8 cellular contexts compared by ENCODE assay signal in genomic region chr1:940121-941026, GRCh38. TPM values are rescaled to one million over a fixed set of nuclear protein-coding genes. Genes with fewer than 3 reads are reported as not detected.
DNase-seq lines count a peak whose midpoint lies in the region; ATAC-seq and TF ChIP-seq lines count a peak whose summit lies in the region.

No MANE protein-coding gene starts in this region.

- no peaks in the 10 kb centered on the region for H4K20me1 ChIP-seq in PC-3 (ENCODE audit: low read length)

- TF ChIP-seq POLR2A in right lobe of liver (IDR thresholded peaks at IDR 0.05) (no peak), thyroid gland (IDR thresholded peaks at IDR 0.05) (no peak)

- H3K27ac ChIP-seq in ACC112 (ENCODE audit: low read depth, low read length) (no peak overlapping the region), PC-3 (ENCODE audit: low read length) (no peak overlapping the region), colonic mucosa (peak overlapping the region; percentile 65), right lobe of liver (peak overlapping the region in 1 of 3 donors; percentile 60), thyroid gland (peak overlapping the region in 1 of 3 donors; percentile 87)

- in situ Hi-C loops in GM13977 (cut with MboI; ENCODE audit: low pct_unique_long_range_greater_than_20kb, low sequenced_read_pairs, unreplicated experiment): no loop called here

- no peaks in the 10 kb centered on the region for H3K9me3 ChIP-seq in PC-3 (ENCODE audit: low read length)
- no peaks in the 10 kb centered on the region for H3K9me3 ChIP-seq in colonic mucosa
- H3K9me3 ChIP-seq in right lobe of liver: no peaks in the 10 kb centered on the region
- H3K9me3 ChIP-seq in thyroid gland: no peaks in the 10 kb centered on the region

- peak overlapping the region; percentile 89 for H3K4me2 ChIP-seq in PC-3 (ENCODE audit: low read length)

- DNase-seq in GM13977 (ENCODE audit: low spot score) (peak; percentile 87), PC-3 (peak; percentile 40), colonic mucosa (peak; percentile 59), right lobe of liver (peak in 1 of 3 donors; percentile 66), thyroid gland (peak; percentile 34 to 44), NK-92 (lab: John Stamatoyannopoulos, UW; ENCODE audit: unreplicated experiment) (no peak)

- H3K27me3 ChIP-seq in ACC112 (ENCODE audit: insufficient read depth, low read length) (peaks cover 5% of the 10 kb centered on the region; the same call in 1 of the 2 replicates), PC-3 (ENCODE audit: low read length) (peaks cover 34% of the 10 kb centered on the region), colonic mucosa (peaks cover 64% of the 10 kb centered on the region), right lobe of liver (peaks cover 0 to 16% of the 10 kb centered on the region in 2 donors), thyroid gland (peaks cover 12% of the 10 kb centered on the region)

- H2AFZ ChIP-seq in ACC112 (ENCODE audit: low read length, unreplicated experiment): no peak overlapping the region
- H2AFZ ChIP-seq in PC-3 (ENCODE audit: low read length): peak overlapping the region; percentile 78

- CTCF ChIA-PET in PC-3 (lab: Charles Lee): no interaction called here

- BruUV-seq in PC-3 (replicated peaks; lab: Mats Ljungman, UMichigan): no TSS peak

- peak; percentile 33 for ATAC-seq in PC-3
- ATAC-seq in right lobe of liver: peak; percentile 1 to 26 (median 16)
- ATAC-seq in GM18858 (IDR thresholded peaks at IDR 0.05; ENCODE audit: unreplicated experiment): no peak

- H3K9ac ChIP-seq in PC-3 (ENCODE audit: low read length) (no peak overlapping the region), colonic mucosa (ENCODE audit: low read depth in 2 of 2, low read length in 2 of 2) (peak overlapping the region in 1 of 2 donors; percentile 64)

- intact Hi-C loops in PC-3 (cut with micrococcal nuclease): no loop called here
- intact Hi-C loops in colonic mucosa (cut with DNase I): no loop called here
- intact Hi-C loops in right lobe of liver (cut with DNase I): no loop called here
- intact Hi-C loops in thyroid gland (cut with DNase I): no loop called here

- H3K4me3 ChIP-seq in ACC112 (ENCODE audit: low read depth, low read length) (peak overlapping the region; percentile 44), PC-3 (ENCODE audit: low read length) (peak overlapping the region; percentile 65), colonic mucosa (peak overlapping the region; percentile 12), right lobe of liver (peak overlapping the region in 2 of 3 donors; percentile 9 to 26), thyroid gland (replicated peaks in 1 of 3) (peak overlapping the region in 1 of 3 donors; percentile 29)

- H3F3A ChIP-seq in PC-3 (ENCODE audit: low read length, unreplicated experiment): no peaks in the 10 kb centered on the region

- H3K4me1 ChIP-seq in ACC112 (ENCODE audit: control insufficient read depth, insufficient read depth, low read length, unreplicated experiment) (peaks cover 27% of the 10 kb centered on the region), PC-3 (ENCODE audit: insufficient read depth, low read length) (peaks cover 22% of the 10 kb centered on the region), colonic mucosa (peaks cover 14% of the 10 kb centered on the region), right lobe of liver (peaks cover 0 to 22% (median 6%) of the 10 kb centered on the region in 4 donors), thyroid gland (peaks cover 17 to 57% of the 10 kb centered on the region in 2 donors)

- H3K36me3 ChIP-seq in ACC112 (ENCODE audit: insufficient read depth, low read length) (no peaks in the 10 kb centered on the region), PC-3 (ENCODE audit: low read depth, low read length) (no peaks in the 10 kb centered on the region), colonic mucosa (no peaks in the 10 kb centered on the region), right lobe of liver (no peaks in the 10 kb centered on the region), thyroid gland (no peaks in the 10 kb centered on the region)

- POLR2A ChIA-PET in PC-3 (lab: Charles Lee; ENCODE audit: unreplicated experiment): no interaction called here

- TF ChIP-seq CTCF in GM13977 (IDR thresholded peaks at IDR 0.05; ENCODE audit: extremely low read depth, insufficient read depth, missing control alignments): no peak
- TF ChIP-seq CTCF in PC-3 (conservative IDR thresholded peaks at IDR 0.05; ENCODE audit: low read depth, low read length): no peak
- no peak for TF ChIP-seq CTCF in colonic mucosa (IDR thresholded peaks at IDR 0.05)
- no peak for TF ChIP-seq CTCF in right lobe of liver (IDR thresholded peaks at IDR 0.05)
- peak in 1 of 6 experiments; percentile 5 for TF ChIP-seq CTCF in thyroid gland (IDR thresholded peaks at IDR 0.05)

- H3K79me2 ChIP-seq in ACC112 (ENCODE audit: control insufficient read depth, insufficient read depth, low read length, unreplicated experiment) (no peaks in the 10 kb centered on the region), PC-3 (ENCODE audit: low read length) (no peaks in the 10 kb centered on the region)

- 0% methylated on average over 1 of the region's 86 CpGs for WGBS in right lobe of liver (ENCODE audit: insufficient coverage, low coverage, low lambda C conversion rate, missing lambda C conversion rate)
- WGBS in thyroid gland, 2 donors: 1 to 2% methylated on average over 12 to 43 of the region's 86 CpGs

- no peaks in the 10 kb centered on the region for H3K9me2 ChIP-seq in PC-3 (replicated peaks; ENCODE audit: low read length)

RNA-seq across cellular contexts. Expression of gene SAMD11, which starts 16.7 kb away (rescaled TPM):
- total RNA-seq in PC-3 (2014; rRNA removed) (2.7 and 5.8 TPM in 2 replicates), colonic mucosa (1 to 10 TPM; 3.0 to 4.2 TPM), right lobe of liver (1 to 10 TPM; 2.1 to 4.3 (median 3.7) TPM), thyroid gland (10 to 100 TPM in 1 of 4 donors, 1 to 10 TPM in 3; 4.1 to 11.2 (median 6.3) TPM)

RNA-seq across cellular contexts. Expression of gene NOC2L, which starts 18.7 kb away (rescaled TPM):
- total RNA-seq in PC-3 (2014; rRNA removed) (262 and 340 TPM in 2 replicates), colonic mucosa (100 to 1,000 TPM in 1 of 2 donors, 10 to 100 TPM in 1; 46.9 to 127 TPM), right lobe of liver (10 to 100 TPM; 28.9 to 36.8 (median 30.2) TPM), thyroid gland (10 to 100 TPM; 31.9 to 39.8 (median 34.6) TPM)

RNA-seq across cellular contexts. Expression of gene KLHL17, which starts 20.0 kb away (rescaled TPM):
- total RNA-seq in PC-3 (2014; rRNA removed) (29.8 and 32.1 TPM in 2 replicates), colonic mucosa (10 to 100 TPM in 1 of 2 donors, 1 to 10 TPM in 1; 9.9 to 16.7 TPM), right lobe of liver (1 to 10 TPM; 1.9 to 6.7 (median 4.3) TPM), thyroid gland (10 to 100 TPM in 2 of 4 donors, 1 to 10 TPM in 2; 3.4 to 10.9 (median 10.3) TPM)

RNA-seq across cellular contexts. Expression of gene PLEKHN1, which starts 25.9 kb away (rescaled TPM):
- total RNA-seq in PC-3 (2014; rRNA removed) (14.0 and 18.3 TPM in 2 replicates), colonic mucosa (under 1 TPM; 0.61 to 0.64 TPM), right lobe of liver (1 to 10 TPM in 1 of 6 experiments, under 1 TPM in 4, not detected in 1; 0.11 to 2.4 (median 0.26) TPM), thyroid gland (under 1 TPM in 2 of 4 donors, not detected in 2; 0.25 to 0.27 TPM)

RNA-seq across cellular contexts. Expression of gene PERM1, which starts 41.5 kb away (rescaled TPM):
- total RNA-seq in PC-3 (2014; rRNA removed) (0.47 and 1.1 TPM in 2 replicates), colonic mucosa (not detected), right lobe of liver (under 1 TPM in 4 of 6 experiments, not detected in 2; 0.18 to 0.46 (median 0.28) TPM), thyroid gland (under 1 TPM in 1 of 4 donors, not detected in 3; 0.22 TPM)
